ENCODE assay signal across 8 cellular contexts in genomic region chr19:54136086-54136863, GRCh38. TPM values are rescaled to one million over a fixed set of nuclear protein-coding genes. Genes with fewer than 3 reads are reported as not detected.
DNase-seq lines count a peak whose midpoint lies in the region; ATAC-seq and TF ChIP-seq lines count a peak whose summit lies in the region.

No MANE protein-coding gene starts in this region.

- peak overlapping the region; percentile 50 to 71 for H3K9ac ChIP-seq in duodenal mucosa (ENCODE audit: low read depth in 1 of 2, low read length in 2 of 2)

- 4 to 5% methylated on average over 30 of the region's 30 CpGs for WGBS in lower leg skin, 2 donors

- intact Hi-C loops in natural killer cell (cut with micrococcal nuclease): no loop called here
- intact Hi-C loops in lower leg skin (cut with DNase I; ENCODE audit: low total_unique reads): no loop called here

- H3K9me3 ChIP-seq in duodenal mucosa (ENCODE audit: control insufficient read depth in 1 of 2, low read length in 2 of 2): no peaks in the 10 kb centered on the region

- no peak overlapping the region for H3K27ac ChIP-seq in duodenal mucosa (ENCODE audit: low read depth, low read length)

- H3K27ac Mint-ChIP-seq in natural killer cell: peak overlapping the region; percentile 80 to 90

- peak overlapping the region; percentile 83 to 90 for H3K4me3 ChIP-seq in duodenal mucosa (ENCODE audit: low read depth in 1 of 2, low read length in 2 of 2)
- no peak overlapping the region for H3K4me3 ChIP-seq in lower leg skin (ENCODE audit: low read depth, poor library complexity, severe bottlenecking)

- no peak for TF ChIP-seq POLR2A in lower leg skin (IDR thresholded peaks at IDR 0.05)

- no peaks in the 10 kb centered on the region for H3K36me3 Mint-ChIP-seq in natural killer cell

- no peaks in the 10 kb centered on the region for H3K9me3 Mint-ChIP-seq in natural killer cell

- peak overlapping the region; percentile 95 for H3K4me3 Mint-ChIP-seq in natural killer cell

- peaks cover 4 to 9% of the 10 kb centered on the region in 2 donors for H3K36me3 ChIP-seq in duodenal mucosa (ENCODE audit: control insufficient read depth in 1 of 2, insufficient read depth in 2 of 2, low read length in 2 of 2)

- peaks cover 41 to 50% of the 10 kb centered on the region in 2 donors for H3K4me1 Mint-ChIP-seq in natural killer cell

- peak; percentile 35 for DNase-seq in NCI-H510A treated with DMSO at 0.1 percent for 48 hours (lab: John Stamatoyannopoulos, UW)
- no peak for DNase-seq in NCI-H510A (lab: John Stamatoyannopoulos, UW)
- peak; percentile 58 for DNase-seq in NCI-H2227 treated with DMSO at 0.1 percent for 48 hours (lab: John Stamatoyannopoulos, UW)
- DNase-seq in natural killer cell: peak; percentile 27
- no peak for DNase-seq in lower leg skin (ENCODE audit: low spot score in 2 of 2)
- no peak for DNase-seq in activated CD4-positive, alpha-beta T cell treated with anti-CD3 and anti-CD28 coated beads for 4 hours

- H3K27me3 ChIP-seq in duodenal mucosa (ENCODE audit: control insufficient read depth in 1 of 2, insufficient read depth in 2 of 2, low read length in 2 of 2): no peaks in the 10 kb centered on the region

- ATAC-seq in natural killer cell (no peak), esophagus mucosa (no peak)

- peaks cover 34 to 40% of the 10 kb centered on the region in 2 donors for H3K4me1 ChIP-seq in duodenal mucosa (ENCODE audit: control insufficient read depth in 1 of 2, insufficient read depth in 2 of 2, low read length in 2 of 2)

- H3K27me3 Mint-ChIP-seq in natural killer cell (ENCODE audit: low read depth in 2 of 2): no peaks in the 10 kb centered on the region

- TF ChIP-seq CTCF in natural killer cell (IDR thresholded peaks at IDR 0.05) (no peak), lower leg skin (IDR thresholded peaks at IDR 0.05) (no peak)

RNA-seq across cellular contexts. Expression of gene CNOT3, which starts 1.3 kb away (rescaled TPM):
- total RNA-seq in natural killer cell: 10 to 100 TPM; 46.3 to 73.9 (median 51.7) TPM
- 31.7 TPM for total RNA-seq in esophagus mucosa
- total RNA-seq in lower leg skin: 10 to 100 TPM; 19.5 to 56.9 (median 37.1) TPM

RNA-seq across cellular contexts. Expression of gene PRPF31, which starts 20.7 kb away (rescaled TPM):
- 10 to 100 TPM; 64.4 to 65.9 (median 64.9) TPM for total RNA-seq in natural killer cell
- total RNA-seq in esophagus mucosa: 34.3 TPM
- total RNA-seq in lower leg skin: 10 to 100 TPM; 39.2 to 65.1 (median 47.3) TPM

RNA-seq across cellular contexts. Expression of gene TFPT, which starts 20.8 kb away (rescaled TPM):
- total RNA-seq in natural killer cell (10 to 100 TPM; 14.1 to 14.4 (median 14.2) TPM), esophagus mucosa (8.8 TPM), lower leg skin (10 to 100 TPM; 11.1 to 20.4 (median 16.0) TPM)

RNA-seq across cellular contexts. Expression of gene LENG1, which starts 23.2 kb away (rescaled TPM):
- total RNA-seq in natural killer cell: 1 to 10 TPM; 8.3 to 9.4 (median 9.1) TPM
- 3.7 TPM for total RNA-seq in esophagus mucosa
- total RNA-seq in lower leg skin: 1 to 10 TPM; 6.0 to 8.4 (median 6.6) TPM

RNA-seq across cellular contexts. Expression of gene NDUFA3, which starts 33.6 kb away (rescaled TPM):
- total RNA-seq in natural killer cell (10 to 100 TPM; 48.4 to 91.9 (median 71.4) TPM), esophagus mucosa (104 TPM), lower leg skin (10 to 100 TPM in 3 of 4 donors, 1 to 10 TPM in 1; 2.7 to 39.4 (median 30.2) TPM)

Comparison
In these comparisons a context has a peak if more than half of its experiments do, and no peak if none do; other contexts are left out.
1. DNase-seq: peak in NCI-H510A treated with DMSO at 0.1 percent for 48 hours (single experiment), NCI-H2227 treated with DMSO at 0.1 percent for 48 hours (single experiment) and natural killer cell (single experiment); none in NCI-H510A (single experiment), lower leg skin (0 of 2) and activated CD4-positive, alpha-beta T cell treated with anti-CD3 and anti-CD28 coated beads for 4 hours (0 of 2).